8 cellular contexts compared by ENCODE assay signal in the genomic region with DNA sequence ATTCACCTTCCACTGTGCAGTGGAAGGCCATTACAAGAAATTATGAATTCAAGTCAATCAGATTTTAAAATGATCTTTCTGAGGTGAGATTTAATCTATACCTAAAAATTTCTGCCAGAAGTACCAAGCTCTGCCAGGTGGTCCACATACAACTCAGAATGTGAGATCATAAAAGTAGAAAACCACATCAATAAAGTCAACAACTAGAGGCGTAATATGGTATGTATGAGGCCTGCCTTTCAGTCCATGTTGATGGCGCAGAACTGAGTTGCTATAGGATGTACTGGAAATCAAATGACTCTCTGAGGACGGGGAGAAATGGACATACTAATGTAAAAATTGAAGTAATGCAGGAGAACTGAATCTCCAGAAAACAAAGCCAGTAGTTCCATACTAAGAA.
"Had no signal": no experiment of that assay in that cellular context is flagged by ENCODE, and none has a peak within 500 bp of the region (broad histone marks: within the 10 kb centered on the region; RNA-seq: fewer than 3 reads in every experiment).

No MANE protein-coding gene starts in this region.

- H3K4me1 Mint-ChIP-seq: IgD-negative memory B cell had no signal

- H3K27ac Mint-ChIP-seq: IgD-negative memory B cell had no signal

- H3K27ac ChIP-seq: HL-60, KMS-11 had no signal

- H3K4me2 ChIP-seq: KMS-11 had no signal

- ATAC-seq: HepG2, K562 had no signal

- H3K9me3 Mint-ChIP-seq: IgD-negative memory B cell had no signal

- H3K4me3 Mint-ChIP-seq: IgD-negative memory B cell had no signal

- H3K4me3 ChIP-seq: K562 had no signal

- DNase-seq: IMR-90, KBM-7, KG1 had no signal

- H3K36me3 Mint-ChIP-seq: IgD-negative memory B cell had no signal

- H3K9ac ChIP-seq: KMS-11 had no signal
